2 cellular contexts compared by ENCODE assay signal in the genomic region with DNA sequence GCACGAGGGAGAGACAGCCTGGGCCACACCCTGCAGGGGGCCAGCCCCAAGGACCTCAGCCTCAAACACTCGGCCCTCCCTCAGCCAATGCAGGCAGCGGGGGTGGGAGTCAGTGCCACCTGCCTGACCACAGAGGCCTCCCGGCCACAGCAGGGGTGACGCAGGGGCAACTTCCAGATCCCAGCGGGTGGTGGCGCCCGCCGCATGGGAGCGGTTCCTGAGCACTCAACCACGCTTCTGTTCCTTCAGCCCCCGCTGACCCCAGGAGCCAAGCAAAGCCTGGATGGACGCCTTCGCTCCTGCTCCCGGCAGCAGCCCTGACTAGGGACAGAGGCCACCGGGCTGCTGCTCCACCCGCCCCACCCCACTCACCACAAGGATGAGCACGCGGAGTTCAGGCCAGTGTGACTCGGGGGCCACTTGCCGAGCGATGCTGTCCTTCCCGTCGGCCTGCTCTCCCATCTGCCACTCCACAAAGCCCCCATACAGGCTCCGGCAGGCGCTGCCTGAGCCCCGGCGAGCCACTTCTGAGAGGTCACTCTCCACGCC.
TF ChIP-seq lines count a peak whose summit lies in the region.

No MANE protein-coding gene starts in this region.

TF ChIP-seq in Ishikawa, 13 proteins besides CTCF, POLR2A, EP300 and RAD21:
- TF ChIP-seq EGR1 (IDR thresholded peaks at IDR 0.05) = peak; percentile 32; the same call in 1 of the 2 replicates
- peak; percentile 63 for TF ChIP-seq TCF12 (IDR thresholded peaks at IDR 0.05; ENCODE audit: low read depth)
- TF ChIP-seq, protein P1, sequence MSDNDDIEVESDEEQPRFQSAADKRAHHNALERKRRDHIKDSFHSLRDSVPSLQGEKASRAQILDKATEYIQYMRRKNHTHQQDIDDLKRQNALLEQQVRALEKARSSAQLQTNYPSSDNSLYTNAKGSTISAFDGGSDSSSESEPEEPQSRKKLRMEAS (IDR thresholded peaks at IDR 0.05) = 0 out of 2 replicates have a peak, but pooled peaks have one; percentile 17
- TF ChIP-seq FOXM1 (IDR thresholded peaks at IDR 0.05; ENCODE audit: borderline replicate concordance, low read depth) = no peak

TF ChIP-seq in K562, 482 proteins besides CTCF, POLR2A, EP300 and RAD21:
- TF ChIP-seq, protein P2, sequence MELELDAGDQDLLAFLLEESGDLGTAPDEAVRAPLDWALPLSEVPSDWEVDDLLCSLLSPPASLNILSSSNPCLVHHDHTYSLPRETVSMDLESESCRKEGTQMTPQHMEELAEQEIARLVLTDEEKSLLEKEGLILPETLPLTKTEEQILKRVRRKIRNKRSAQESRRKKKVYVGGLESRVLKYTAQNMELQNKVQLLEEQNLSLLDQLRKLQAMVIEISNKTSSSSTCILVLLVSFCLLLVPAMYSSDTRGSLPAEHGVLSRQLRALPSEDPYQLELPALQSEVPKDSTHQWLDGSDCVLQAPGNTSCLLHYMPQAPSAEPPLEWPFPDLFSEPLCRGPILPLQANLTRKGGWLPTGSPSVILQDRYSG (tag; conservative IDR thresholded peaks at IDR 0.05; ENCODE audit: low read depth) = no peak
- TF ChIP-seq YBX1 (IDR thresholded peaks at IDR 0.05) (no peak), FIP1L1 (IDR thresholded peaks at IDR 0.05; ENCODE audit: low read depth, low read length, poor library complexity, severe bottlenecking) (peak; percentile 29), ZFPM2 (CRISPR knock-in tag; IDR thresholded peaks at IDR 0.05) (no peak), PCBP1 (IDR thresholded peaks at IDR 0.05; ENCODE audit: low read depth, low read length, poor library complexity, severe bottlenecking) (peak; percentile 13), SPI1 (IDR thresholded peaks at IDR 0.05; ENCODE audit: borderline replicate concordance, low read depth, low read length) (no peak)
- TF ChIP-seq, protein P3, sequence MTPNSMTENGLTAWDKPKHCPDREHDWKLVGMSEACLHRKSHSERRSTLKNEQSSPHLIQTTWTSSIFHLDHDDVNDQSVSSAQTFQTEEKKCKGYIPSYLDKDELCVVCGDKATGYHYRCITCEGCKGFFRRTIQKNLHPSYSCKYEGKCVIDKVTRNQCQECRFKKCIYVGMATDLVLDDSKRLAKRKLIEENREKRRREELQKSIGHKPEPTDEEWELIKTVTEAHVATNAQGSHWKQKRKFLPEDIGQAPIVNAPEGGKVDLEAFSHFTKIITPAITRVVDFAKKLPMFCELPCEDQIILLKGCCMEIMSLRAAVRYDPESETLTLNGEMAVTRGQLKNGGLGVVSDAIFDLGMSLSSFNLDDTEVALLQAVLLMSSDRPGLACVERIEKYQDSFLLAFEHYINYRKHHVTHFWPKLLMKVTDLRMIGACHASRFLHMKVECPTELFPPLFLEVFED (CRISPR knock-in tag; conservative IDR thresholded peaks at IDR 0.05) = no peak
